ENCODE assay signal across 19 cellular contexts in the genomic region with DNA sequence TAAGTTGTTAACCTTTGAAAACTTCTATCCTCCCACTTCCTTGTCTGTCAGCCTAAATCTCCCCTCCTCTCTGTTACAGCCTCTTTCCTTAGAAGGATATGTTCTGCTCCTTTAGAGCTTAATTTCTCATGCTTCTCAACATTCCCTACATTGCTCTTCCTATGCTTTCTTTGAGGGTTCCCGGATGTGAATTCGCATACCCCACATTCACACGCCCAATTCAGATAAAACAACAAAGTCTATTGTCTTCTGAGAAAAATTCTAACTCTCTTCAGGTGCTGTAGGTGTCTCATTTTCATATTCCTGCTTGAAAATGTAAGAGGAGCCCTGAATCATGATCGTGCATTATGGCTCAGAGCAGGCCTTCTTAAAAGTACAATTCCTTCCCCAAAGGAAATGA.
DNase-seq lines count a peak whose midpoint lies in the region; ATAC-seq, FAIRE-seq and TF ChIP-seq lines count a peak whose summit lies in the region.
"Had no signal": no experiment of that assay in that cellular context is flagged by ENCODE, and none has a peak within 500 bp of the region (broad histone marks: within the 10 kb centered on the region; RNA-seq: fewer than 3 reads in every experiment).

No MANE protein-coding gene starts in this region.

- no peaks in the 10 kb centered on the region for H3K9me3 ChIP-seq in H1 (ENCODE audit: insufficient read depth in 2 of 2, low read depth in 1 of 2, low read length in 1 of 2)
- H3K9me3 ChIP-seq in parathyroid adenoma (ENCODE audit: control insufficient read depth, low read length) = no peaks in the 10 kb centered on the region

- H3K27me3 Mint-ChIP-seq in GM23338 (ENCODE audit: insufficient read depth, low read depth, poor library complexity) = no peaks in the 10 kb centered on the region

- no peak overlapping the region for H3K4me2 ChIP-seq in GM23338
- no peak overlapping the region for H3K4me2 ChIP-seq in H1 (ENCODE audit: insufficient read depth in 1 of 2, low read depth in 2 of 2, low read length in 2 of 2)
- H3K4me2 ChIP-seq in parathyroid adenoma (ENCODE audit: low read length) = no peak overlapping the region

- POLR2A ChIA-PET in H1 (lab: Charles Lee; ENCODE audit: partially characterized antibody) = no interaction called here

- H3K36me3 ChIP-seq in GM23338 (ENCODE audit: insufficient read depth) (no peaks in the 10 kb centered on the region), H1 (ENCODE audit: control insufficient read depth in 2 of 4, insufficient read depth in 4 of 4, low read length in 3 of 4) (no peaks in the 10 kb centered on the region), parathyroid adenoma (ENCODE audit: control insufficient read depth, insufficient read depth, low read length) (no peaks in the 10 kb centered on the region)

- no peak overlapping the region for H3K4me3 Mint-ChIP-seq in GM23338
- H3K4me3 Mint-ChIP-seq: B cell; CD4-positive, alpha-beta T cell had no signal

- no peak overlapping the region for H4K91ac ChIP-seq in H1 (replicated peaks; ENCODE audit: insufficient read length, low read length)

- H3K4me1 ChIP-seq in GM23338 (ENCODE audit: insufficient read depth) (no peaks in the 10 kb centered on the region), H1 (replicated peaks in 1 of 4; ENCODE audit: control insufficient read depth in 3 of 4, insufficient read depth in 4 of 4, low read length in 3 of 4) (0 out of 7 replicates have a peak, but pooled peaks cover 0 to 3% (median 0%) of the 10 kb centered on the region in 4 experiments), parathyroid adenoma (no peaks in the 10 kb centered on the region)

- H3K9me2 ChIP-seq in GM23338 (ENCODE audit: insufficient read depth) = no peaks in the 10 kb centered on the region

- no peaks in the 10 kb centered on the region for H3K23me2 ChIP-seq in H1 (ENCODE audit: low read depth, low read length)

- H3K27me3 ChIP-seq in GM23338 (ENCODE audit: insufficient read depth) (no peaks in the 10 kb centered on the region), H1 (replicated peaks in 1 of 4; ENCODE audit: control insufficient read depth in 3 of 4, extremely low read depth in 1 of 4, insufficient read depth in 3 of 4, low read length in 3 of 4) (no peaks in the 10 kb centered on the region), parathyroid adenoma (ENCODE audit: control insufficient read depth, insufficient read depth, low read length) (no peaks in the 10 kb centered on the region)

- no peak overlapping the region for H4K8ac ChIP-seq in H1 (ENCODE audit: extremely low read depth, insufficient read depth, low read length)

- no peak overlapping the region for H3K4ac ChIP-seq in H1 (replicated peaks; ENCODE audit: insufficient read length, low read depth, low read length)

- H3K23ac ChIP-seq in H1 (ENCODE audit: insufficient read length) = no peak overlapping the region

- DNase-seq in GM23338 (ENCODE audit: low spot score) = peak; percentile 35
- no peak for DNase-seq in H1 (ENCODE audit: low read depth in 1 of 2, low spot score in 2 of 2)
- DNase-seq in left kidney (ENCODE audit: low read depth, low spot score) = peak; percentile 35
- no peak for DNase-seq in HUDEP-2 (lab: John Stamatoyannopoulos, UW; ENCODE audit: unreplicated experiment in 76 of 76)
- DNase-seq in hepatic stellate cell (ENCODE audit: low spot score) = no peak
- DNase-seq: ACHN; C1 segment of cervical spinal cord; Calu3; CD4-positive, alpha-beta T cell; DMS 273 treated with DMSO at 0.1 percent for 48 hours; IMR-90 had no signal

- no peak overlapping the region for H3K4me3 ChIP-seq in GM23338
- no peak overlapping the region for H3K4me3 ChIP-seq in H1 (ENCODE audit: extremely low read depth in 1 of 4, insufficient read depth in 2 of 4, low read depth in 3 of 4, low read length in 4 of 4)
- no peak overlapping the region for H3K4me3 ChIP-seq in parathyroid adenoma (ENCODE audit: low read depth, low read length)
- H3K4me3 ChIP-seq: GM12878 had no signal

- CTCF ChIA-PET in H1 (lab: Charles Lee; ENCODE audit: partially characterized antibody) = interaction anchor here (1.2 kb wide), 1 partner anchor 16 kb away, joined by 3 read pairs; no protein-coding TSS in a partner anchor

- no peak overlapping the region for H2AFZ ChIP-seq in GM23338
- H2AFZ ChIP-seq in H1 (ENCODE audit: low read length) = no peak overlapping the region
- H2AFZ ChIP-seq in parathyroid adenoma = peak overlapping the region; percentile 1

- H3K9me3 Mint-ChIP-seq in GM23338 = peaks cover 4% of the 10 kb centered on the region; the same call in 1 of the 3 replicates

- no peak overlapping the region for H3K14ac ChIP-seq in H1 (ENCODE audit: insufficient read length)

- no peak overlapping the region for H2BK20ac ChIP-seq in H1 (ENCODE audit: low read length)

- H2BK15ac ChIP-seq in H1 (ENCODE audit: low read length) = no peak overlapping the region

- H2BK12ac ChIP-seq in H1 (ENCODE audit: low read depth, low read length) = no peak overlapping the region

- no peaks in the 10 kb centered on the region for H3K36me3 Mint-ChIP-seq in GM23338 (ENCODE audit: low read depth)

- no peak overlapping the region for H3K56ac ChIP-seq in H1 (replicated peaks; ENCODE audit: insufficient read length, low read depth, low read length)

- H2AK5ac ChIP-seq in H1 (ENCODE audit: low read depth, low read length) = no peak overlapping the region

- no peaks in the 10 kb centered on the region for H3K79me1 ChIP-seq in H1 (ENCODE audit: low read depth, low read length)

- H4K20me1 ChIP-seq in GM23338 (replicated peaks; ENCODE audit: insufficient read depth) = no peaks in the 10 kb centered on the region
- H4K20me1 ChIP-seq in H1 (replicated peaks in 1 of 2; ENCODE audit: control insufficient read depth in 1 of 2, insufficient read depth in 2 of 2, low read length in 2 of 2) = no peaks in the 10 kb centered on the region

- TF ChIP-seq EP300 in H1 (IDR thresholded peaks at IDR 0.05; ENCODE audit: borderline replicate concordance in 1 of 2, low read depth in 2 of 2, low read length in 2 of 2) = no peak

- H3F3A ChIP-seq in GM23338 (replicated peaks; ENCODE audit: low read depth) = no peaks in the 10 kb centered on the region

- TF ChIP-seq POLR2A in H1 (IDR thresholded peaks at IDR 0.05; ENCODE audit: control extremely low read depth in 1 of 2, low read depth in 2 of 2, low read length in 2 of 2) = no peak

- H3K79me2 ChIP-seq in GM23338 (replicated peaks; ENCODE audit: insufficient read depth) (no peaks in the 10 kb centered on the region), H1 (ENCODE audit: control insufficient read depth in 1 of 2, insufficient read depth in 2 of 2, low read length in 2 of 2) (no peaks in the 10 kb centered on the region), parathyroid adenoma (no peaks in the 10 kb centered on the region)

- H3K27ac ChIP-seq in GM23338 (ENCODE audit: low read depth) (no peak overlapping the region), H1 (ENCODE audit: low read depth, low read length) (no peak overlapping the region), parathyroid adenoma (no peak overlapping the region)

- H2BK120ac ChIP-seq in H1 (replicated peaks; ENCODE audit: low read depth, low read length) = no peak overlapping the region

- no peak overlapping the region for H3K18ac ChIP-seq in H1 (ENCODE audit: extremely low read depth, low read length)

- TF ChIP-seq CTCF in GM23338 (conservative IDR thresholded peaks at IDR 0.05; ENCODE audit: low read depth in 2 of 2) (no peak), H1 (IDR thresholded peaks at IDR 0.05; ENCODE audit: control extremely low read depth in 1 of 3, insufficient read depth in 1 of 3, low read depth in 1 of 3, low read length in 3 of 3) (no peak), parathyroid adenoma (IDR thresholded peaks at IDR 0.05) (no peak)

- H3K9ac ChIP-seq in H1 (replicated peaks in 1 of 4; ENCODE audit: extremely low read depth in 1 of 4, low read depth in 3 of 4, low read length in 3 of 4) (no peak overlapping the region), parathyroid adenoma (no peak overlapping the region)

- no peak overlapping the region for H2BK5ac ChIP-seq in H1 (ENCODE audit: low read depth, low read length)

- WGBS in H1 (ENCODE audit: extremely low coverage in 1 of 2, insufficient coverage in 1 of 2, insufficient read length in 1 of 2, insufficient replicate concordance in 2 of 2, low coverage in 1 of 2, low lambda C conversion rate in 2 of 2, missing lambda C conversion rate in 1 of 2), 2 experiments = 69% methylated on average over 4 of the region's 4 CpGs; no CpG with 5 or more reads in 1 of the 2 experiments

- no peak for TF ChIP-seq RAD21 in H1 (IDR thresholded peaks at IDR 0.05 in 1 of 2, conservative IDR thresholded peaks at IDR 0.05 in 1 of 2; ENCODE audit: low read depth in 2 of 2, low read length in 2 of 2)

- peak; percentile 45 for FAIRE-seq in H1 (lab: Jason Lieb, UNC)
- FAIRE-seq: GM12878, GM18507, H54 had no signal

- H4K5ac ChIP-seq in H1 (ENCODE audit: insufficient read length, low read depth, low read length) = no peak overlapping the region

- peak overlapping the region; percentile 35; the same call in 1 of the 2 replicates for H3K27ac Mint-ChIP-seq in GM23338
- H3K27ac Mint-ChIP-seq: B cell; CD4-positive, alpha-beta T cell had no signal

- ATAC-seq in GM23338 = no peak
- ATAC-seq in GM21737 (IDR thresholded peaks at IDR 0.05; ENCODE audit: unreplicated experiment) = no peak
- ATAC-seq in GM21619 (IDR thresholded peaks at IDR 0.05; ENCODE audit: unreplicated experiment) = no peak
- ATAC-seq: GM12878, HCT116 had no signal

- peaks cover 16% of the 10 kb centered on the region for H3K4me1 Mint-ChIP-seq in GM23338
- H3K4me1 Mint-ChIP-seq: B cell had no signal

TF ChIP-seq in GM23338, 12 proteins besides CTCF, POLR2A, EP300 and RAD21 (continues in another document):
- TF ChIP-seq NANOG (IDR thresholded peaks at IDR 0.05; ENCODE audit: borderline replicate concordance) = no peak
- TF ChIP-seq ZNF114 (CRISPR knock-in tag; IDR thresholded peaks at IDR 0.05) = no peak

TF ChIP-seq in H1, 55 proteins besides CTCF, POLR2A, EP300 and RAD21 (continues in another document):
- TF ChIP-seq NANOG (IDR thresholded peaks at IDR 0.05; ENCODE audit: insufficient read depth, low read depth, low read length, poor library complexity, severe bottlenecking) (no peak), RNF2 (IDR thresholded peaks at IDR 0.05; ENCODE audit: borderline replicate concordance, low read depth, low read length, missing control alignments, poor library complexity, severe bottlenecking) (no peak), JUN (IDR thresholded peaks at IDR 0.05; ENCODE audit: low read depth, low read length) (no peak), KDM1A (IDR thresholded peaks at IDR 0.05; ENCODE audit: borderline replicate concordance, low read length) (no peak), GABPA (IDR thresholded peaks at IDR 0.05; ENCODE audit: borderline replicate concordance, insufficient read depth, low read length) (no peak), TCF12 (IDR thresholded peaks at IDR 0.05; ENCODE audit: low read depth, low read length) (no peak), ZNF274 (IDR thresholded peaks at IDR 0.05; ENCODE audit: borderline replicate concordance, extremely low read depth, low read length) (no peak), KDM5A (IDR thresholded peaks at IDR 0.05; ENCODE audit: low read length) (no peak), SUZ12 (IDR thresholded peaks at IDR 0.05; ENCODE audit: low read length) (no peak)

Comparison
In these comparisons a context has a peak if more than half of its experiments do, and no peak if none do; other contexts are left out.
1. DNase-seq: peak in GM23338 (single experiment) and left kidney (single experiment); none in H1 (0 of 2), HUDEP-2 (0 of 76) and hepatic stellate cell (single experiment).